Comparison of ENCODE assay signal across 21 cellular contexts in the genomic region with DNA sequence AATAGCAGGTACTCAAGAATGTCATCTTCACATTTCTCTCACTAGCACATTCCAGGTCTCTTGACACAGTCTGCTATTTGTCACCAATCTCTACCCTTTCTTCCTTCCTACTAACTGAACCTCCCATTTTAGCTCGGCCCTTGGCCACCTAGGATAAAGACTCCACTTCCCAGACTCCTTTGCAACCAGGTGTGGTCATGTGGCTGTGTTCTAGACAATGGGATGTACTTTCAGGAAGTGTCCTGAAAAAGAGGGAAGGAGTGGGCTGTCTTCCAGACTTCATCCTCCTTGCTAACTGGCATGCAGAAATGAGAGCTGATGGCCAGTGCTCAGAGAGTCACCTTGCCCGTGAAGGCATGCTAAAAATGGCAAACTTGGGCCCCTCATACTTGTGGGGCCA.
"Had no signal": no experiment of that assay in that cellular context is flagged by ENCODE, and none has a peak within 500 bp of the region (broad histone marks: within the 10 kb centered on the region; RNA-seq: fewer than 3 reads in every experiment).

No MANE protein-coding gene starts in this region.

- H3K27me3 ChIP-seq: body of pancreas, dorsolateral prefrontal cortex, foreskin keratinocyte, neural progenitor cell, right atrium auricular region, tibial nerve, uterus had no signal

- H3K4me3 ChIP-seq: body of pancreas, dorsolateral prefrontal cortex, neural progenitor cell, right atrium auricular region, tibial nerve, uterus had no signal

- ATAC-seq: activated CD8-positive, alpha-beta T cell treated with anti-CD3 and anti-CD28 coated beads, Interleukin-2, amount 10 ng/mL, durations not matched to agents 7 days and 5 days; body of pancreas; foreskin keratinocyte; left ventricle myocardium superior; naive thymus-derived CD4-positive, alpha-beta T cell had no signal

- DNase-seq: activated CD4-positive, alpha-beta T cell treated with anti-CD3 and anti-CD28 coated beads, Interleukin-2, amount 10 ng/mL, durations not matched to agents 7 days and 5 days; activated CD4-positive, CD25-positive, alpha-beta regulatory T cell; activated CD8-positive, alpha-beta T cell treated with anti-CD3 and anti-CD28 coated beads, Interleukin-2, amount 10 ng/mL, durations not matched to agents 7 days and 5 days; activated naive CD4-positive, alpha-beta T cell treated with Interleukin-2 at 50 U/mL for 16 hours; activated naive CD8-positive, alpha-beta T cell treated with anti-CD3 and anti-CD28 coated beads, Interleukin-2, amount 10 ng/mL, durations not matched to agents 7 days and 5 days; activated T-cell treated with anti-CD3 and anti-CD28 coated beads, Interleukin-2, amount 50 U/mL, for 24 hours; body of pancreas; dorsolateral prefrontal cortex; hippocampal formation; left ventricle myocardium superior; mesenchymal stem cell; naive thymus-derived CD4-positive, alpha-beta T cell; stimulated activated CD4-positive, alpha-beta T cell treated with anti-CD3 and anti-CD28 coated beads, Interleukin-2, amount 100 ng/mL, for 24 hours; uterus had no signal

- H3K9ac ChIP-seq: neural progenitor cell had no signal

- H3K4me3 Mint-ChIP-seq: activated CD4-positive, alpha-beta T cell treated with anti-CD3 and anti-CD28 coated beads, Interleukin-2, amount 10 ng/mL, durations not matched to agents 7 days and 5 days; activated CD8-positive, alpha-beta T cell treated with anti-CD3 and anti-CD28 coated beads, Interleukin-2, amount 10 ng/mL, durations not matched to agents 7 days and 5 days; activated naive CD8-positive, alpha-beta T cell treated with anti-CD3 and anti-CD28 coated beads, Interleukin-2, amount 10 ng/mL, durations not matched to agents 7 days and 5 days; activated T-cell treated with anti-CD3 and anti-CD28 coated beads, Interleukin-2, amount 50 U/mL, for 24 hours; naive thymus-derived CD4-positive, alpha-beta T cell; neural progenitor cell; stimulated activated naive CD8-positive, alpha-beta T cell treated with anti-CD3 and anti-CD28 coated beads, Interleukin-15, Interleukin-2, amounts not matched to agents 100 ng/mL and 50 ng/mL, for 24 hours had no signal

- H3K27ac Mint-ChIP-seq: activated CD4-positive, alpha-beta T cell treated with anti-CD3 and anti-CD28 coated beads, Interleukin-2, amount 10 ng/mL, durations not matched to agents 7 days and 5 days; activated CD8-positive, alpha-beta T cell treated with anti-CD3 and anti-CD28 coated beads, Interleukin-2, amount 10 ng/mL, durations not matched to agents 7 days and 5 days; activated naive CD8-positive, alpha-beta T cell treated with anti-CD3 and anti-CD28 coated beads, Interleukin-2, amount 10 ng/mL, durations not matched to agents 7 days and 5 days; activated T-cell treated with anti-CD3 and anti-CD28 coated beads, Interleukin-2, amount 50 U/mL, for 24 hours; activated T-helper 2 cell treated with anti-CD3 and anti-CD28 coated beads, Interferon-gamma antibody, Interleukin-2, Interleukin-4, amounts not matched to agents 10 μg/mL and 5 μg/mL and 100 μg/mL, durations not matched to agents 14 hours and 24 hours and 36 hours; naive thymus-derived CD4-positive, alpha-beta T cell; neural progenitor cell; progenitor cell of endocrine pancreas; stimulated activated naive CD8-positive, alpha-beta T cell treated with anti-CD3 and anti-CD28 coated beads, Interleukin-15, Interleukin-2, amounts not matched to agents 100 ng/mL and 50 ng/mL, for 24 hours had no signal

- H3K36me3 ChIP-seq: neural progenitor cell, right atrium auricular region, tibial nerve, uterus had no signal

- H2AFZ ChIP-seq: neural progenitor cell had no signal

- H3K36me3 Mint-ChIP-seq: activated naive CD8-positive, alpha-beta T cell treated with anti-CD3 and anti-CD28 coated beads, Interleukin-2, amount 10 ng/mL, durations not matched to agents 7 days and 5 days; naive thymus-derived CD4-positive, alpha-beta T cell had no signal

- H3K9me3 Mint-ChIP-seq: activated CD4-positive, alpha-beta T cell treated with anti-CD3 and anti-CD28 coated beads, Interleukin-2, amount 10 ng/mL, durations not matched to agents 7 days and 5 days; activated naive CD8-positive, alpha-beta T cell treated with anti-CD3 and anti-CD28 coated beads, Interleukin-2, amount 10 ng/mL, durations not matched to agents 7 days and 5 days; activated T-cell treated with anti-CD3 and anti-CD28 coated beads, Interleukin-2, amount 50 U/mL, for 24 hours; activated T-helper 2 cell treated with anti-CD3 and anti-CD28 coated beads, Interferon-gamma antibody, Interleukin-2, Interleukin-4, amounts not matched to agents 10 μg/mL and 5 μg/mL and 100 μg/mL, durations not matched to agents 14 hours and 24 hours and 36 hours; naive thymus-derived CD4-positive, alpha-beta T cell; stimulated activated naive CD8-positive, alpha-beta T cell treated with anti-CD3 and anti-CD28 coated beads, Interleukin-15, Interleukin-2, amounts not matched to agents 100 ng/mL and 50 ng/mL, for 24 hours had no signal

- H3K4me2 ChIP-seq: neural progenitor cell had no signal

- H3K9me3 ChIP-seq: body of pancreas, right atrium auricular region, tibial nerve, uterus had no signal

- H3K4me1 Mint-ChIP-seq: activated CD4-positive, alpha-beta T cell treated with anti-CD3 and anti-CD28 coated beads, Interleukin-2, amount 10 ng/mL, durations not matched to agents 7 days and 5 days; activated naive CD8-positive, alpha-beta T cell treated with anti-CD3 and anti-CD28 coated beads, Interleukin-2, amount 10 ng/mL, durations not matched to agents 7 days and 5 days; naive thymus-derived CD4-positive, alpha-beta T cell; neural progenitor cell had no signal

- H3K27ac ChIP-seq: body of pancreas, dorsolateral prefrontal cortex, foreskin keratinocyte, neural progenitor cell, right atrium auricular region, tibial nerve, uterus had no signal

- H3K4me1 ChIP-seq: body of pancreas, foreskin keratinocyte, neural progenitor cell, right atrium auricular region, tibial nerve, uterus had no signal
